ENCODE assay signal across 1 cellular context in the genomic region with DNA sequence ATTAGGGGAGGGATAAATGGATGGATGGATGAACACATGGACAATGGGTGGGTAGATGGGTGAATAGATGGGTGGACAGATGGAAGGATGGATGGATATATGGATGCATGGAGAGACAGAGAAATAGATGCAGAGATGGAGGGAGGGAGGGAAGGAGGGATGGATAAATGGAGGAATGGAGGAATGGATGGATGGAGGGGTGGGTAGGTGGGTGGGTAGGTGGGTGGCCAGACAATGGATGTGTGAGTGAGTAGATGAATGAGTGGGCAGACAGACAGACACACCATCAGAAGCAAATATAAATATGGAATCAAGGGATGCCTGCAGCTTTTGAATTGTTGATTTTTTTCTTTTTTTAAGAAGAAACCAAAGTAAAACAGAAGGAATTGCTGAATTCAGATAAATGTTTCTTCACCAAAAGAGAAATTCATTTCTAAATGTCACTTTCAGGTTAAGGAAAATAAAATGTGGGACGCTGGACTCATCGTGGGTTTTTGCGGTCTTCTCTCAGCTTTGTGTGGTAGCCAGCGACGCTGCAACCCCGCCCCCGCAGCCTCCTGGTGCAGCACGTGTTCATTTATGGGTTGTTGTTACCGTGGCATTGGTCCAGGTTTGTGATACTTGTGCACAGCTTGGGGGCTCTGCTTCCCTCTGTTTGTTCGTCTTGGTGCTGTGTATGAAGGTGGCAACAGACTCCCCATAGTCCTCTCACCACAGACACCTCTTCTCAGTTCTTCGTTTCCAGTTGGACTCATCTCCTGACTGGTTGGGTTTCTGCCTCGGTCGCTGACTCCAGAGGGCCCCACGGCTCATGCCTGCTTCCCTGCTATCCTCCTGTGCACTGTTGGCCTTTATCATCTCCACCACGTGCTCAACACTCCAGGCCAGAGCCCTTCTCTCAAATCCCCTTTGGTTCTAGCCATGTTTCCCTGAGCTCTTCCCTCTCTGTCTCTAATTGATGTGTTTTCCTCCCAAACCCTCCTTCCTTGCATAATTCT.
TF ChIP-seq lines count a peak whose summit lies in the region.

No MANE protein-coding gene starts in this region.

TF ChIP-seq in K562, 482 proteins besides CTCF, POLR2A, EP300 and RAD21 (continued from another document):
- peak; percentile 61 for TF ChIP-seq MGA (IDR thresholded peaks at IDR 0.05)
- no peak for TF ChIP-seq ZNF124 (CRISPR knock-in tag; IDR thresholded peaks at IDR 0.05)
